Comparison of ENCODE assay signal across 18 cellular contexts in the genomic region with DNA sequence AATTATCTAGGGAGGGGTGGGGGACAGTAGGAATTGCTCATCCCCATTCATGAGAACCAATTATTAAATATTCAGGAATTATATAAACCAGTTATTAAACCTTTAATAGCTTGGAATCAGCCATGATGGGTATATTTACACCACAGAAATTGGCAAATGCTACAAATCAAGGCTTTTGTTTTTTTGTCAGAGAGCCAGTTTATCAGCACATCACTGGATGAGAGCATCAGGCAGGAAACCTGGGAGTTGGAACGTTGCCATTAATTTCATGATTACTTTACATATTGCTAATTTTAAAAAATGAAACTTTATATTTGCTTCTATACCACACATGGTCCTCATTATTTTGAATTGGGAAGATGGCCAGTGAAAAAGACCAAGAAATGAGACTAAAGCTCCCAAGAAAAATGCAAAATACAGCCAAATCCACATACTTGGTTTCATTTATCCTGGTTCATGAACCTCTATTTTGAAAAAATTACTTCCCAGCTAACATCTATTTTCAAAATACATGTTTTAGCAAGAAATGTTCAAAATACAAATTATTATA.
"Had no signal": no experiment of that assay in that cellular context is flagged by ENCODE, and none has a peak within 500 bp of the region (broad histone marks: within the 10 kb centered on the region; RNA-seq: fewer than 3 reads in every experiment).

No MANE protein-coding gene starts in this region.

- H3K9me3 ChIP-seq: ascending aorta, gastrocnemius medialis, tibial nerve, uterus had no signal

- H3K27me3 ChIP-seq: ascending aorta, cardiac muscle cell, dorsolateral prefrontal cortex, gastrocnemius medialis, heart right ventricle, tibial nerve, uterus had no signal

- DNase-seq: activated naive CD4-positive, alpha-beta T cell treated with anti-CD3 and anti-CD28 coated beads for 36 hours; activated naive CD8-positive, alpha-beta T cell treated with anti-CD3 and anti-CD28 coated beads, Interleukin-2, amount 50 U/mL, for 24 hours; dorsolateral prefrontal cortex; endodermal cell; gastrocnemius medialis; heart right ventricle; left ventricle myocardium superior; mesenchymal stem cell; nucleus accumbens; stimulated activated CD4-positive, alpha-beta T cell treated with anti-CD3 and anti-CD28 coated beads, Interleukin-4, amount 100 ng/mL, for 24 hours; stimulated activated naive CD4-positive, alpha-beta T cell; substantia nigra; uterus had no signal

- ATAC-seq: activated naive CD8-positive, alpha-beta T cell treated with anti-CD3 and anti-CD28 coated beads, Interleukin-2, amount 50 U/mL, for 24 hours; activated T-helper 17 cell treated with anti-CD3 and anti-CD28 coated beads, Interleukin-2, amount 50 U/mL, for 72 hours; gastrocnemius medialis; heart right ventricle; left ventricle myocardium superior; natural killer cell treated with Interleukin-12 subunit alpha and Interleukin-12 subunit beta and Interleukin-15 and Interleukin-18, amount 100 ng/mL, for 72 hours had no signal

- H3K36me3 ChIP-seq: ascending aorta, cardiac muscle cell, gastrocnemius medialis, heart right ventricle, tibial nerve, uterus had no signal

- H3K4me1 ChIP-seq: ascending aorta, gastrocnemius medialis, uterus had no signal

- H3K4me3 ChIP-seq: ascending aorta, cardiac muscle cell, dorsolateral prefrontal cortex, gastrocnemius medialis, heart right ventricle, tibial nerve, uterus had no signal

- H3K27ac ChIP-seq: ascending aorta, cardiac muscle cell, gastrocnemius medialis, heart right ventricle, tibial nerve, uterus had no signal
